In the genomic region with DNA sequence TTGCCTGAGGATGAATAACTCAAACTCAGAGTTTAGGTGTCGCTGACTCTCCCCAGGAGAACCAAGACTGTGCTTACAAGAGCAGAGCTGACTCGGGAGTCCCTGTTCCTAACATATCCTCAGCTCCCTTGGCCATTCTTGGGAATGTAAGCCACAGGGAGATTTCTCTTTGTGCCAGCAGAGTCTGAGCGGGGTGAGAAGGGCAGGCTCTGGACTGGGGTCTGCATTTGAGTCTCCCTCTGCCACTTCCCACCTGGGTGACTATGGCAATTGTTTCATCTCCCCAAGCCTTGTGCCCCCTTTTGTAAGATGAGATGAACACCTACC, we compare ENCODE assay signal across 11 cellular contexts.
"Had no signal": no experiment of that assay in that cellular context is flagged by ENCODE, and none has a peak within 500 bp of the region (broad histone marks: within the 10 kb centered on the region; RNA-seq: fewer than 3 reads in every experiment).

No MANE protein-coding gene starts in this region.

- H3K27ac ChIP-seq: uterus, VCaP had no signal

- H3K4me1 ChIP-seq: uterus had no signal

- H3K27me3 ChIP-seq: stomach, uterus had no signal

- H3K27ac Mint-ChIP-seq: activated CD8-positive, alpha-beta memory T cell treated with anti-CD3 and anti-CD28 coated beads, Interleukin-2, amount 10 ng/mL, durations not matched to agents 7 days and 5 days; activated naive CD4-positive, alpha-beta T cell treated with anti-CD3 and anti-CD28 coated beads, Interleukin-2, amount 10 ng/mL, durations not matched to agents 7 days and 5 days had no signal

- H3K27me3 Mint-ChIP-seq: activated CD8-positive, alpha-beta memory T cell treated with anti-CD3 and anti-CD28 coated beads, Interleukin-2, amount 10 ng/mL, durations not matched to agents 7 days and 5 days; activated naive CD4-positive, alpha-beta T cell treated with anti-CD3 and anti-CD28 coated beads, Interleukin-2, amount 10 ng/mL, durations not matched to agents 7 days and 5 days had no signal

- H3K4me1 Mint-ChIP-seq: activated CD8-positive, alpha-beta memory T cell treated with anti-CD3 and anti-CD28 coated beads, Interleukin-2, amount 10 ng/mL, durations not matched to agents 7 days and 5 days; activated naive CD4-positive, alpha-beta T cell treated with anti-CD3 and anti-CD28 coated beads, Interleukin-2, amount 10 ng/mL, durations not matched to agents 7 days and 5 days had no signal

- ATAC-seq: activated CD8-positive, alpha-beta memory T cell treated with anti-CD3 and anti-CD28 coated beads, Interleukin-2, amount 10 ng/mL, durations not matched to agents 7 days and 5 days had no signal

- H3K36me3 ChIP-seq: stomach, uterus had no signal

- H3K4me3 Mint-ChIP-seq: activated CD8-positive, alpha-beta memory T cell treated with anti-CD3 and anti-CD28 coated beads, Interleukin-2, amount 10 ng/mL, durations not matched to agents 7 days and 5 days; activated naive CD4-positive, alpha-beta T cell treated with anti-CD3 and anti-CD28 coated beads, Interleukin-2, amount 10 ng/mL, durations not matched to agents 7 days and 5 days had no signal

- DNase-seq: activated CD4-positive, alpha-beta T cell treated with anti-CD3 and anti-CD28 coated beads, Interleukin-2, amount 50 U/mL, for 48 hours; activated CD8-positive, alpha-beta memory T cell treated with anti-CD3 and anti-CD28 coated beads, Interleukin-2, amount 10 ng/mL, durations not matched to agents 7 days and 5 days; activated naive CD4-positive, alpha-beta T cell treated with anti-CD3 and anti-CD28 coated beads, Interleukin-2, amount 10 ng/mL, durations not matched to agents 7 days and 5 days; activated T-cell treated with anti-CD3 and anti-CD28 coated beads, Interleukin-2, amount 50 U/mL, for 1 hour; mammary epithelial cell; SK-N-SH; stimulated activated CD4-positive, alpha-beta T cell treated with anti-CD3 and anti-CD28 coated beads, Interleukin-12 subunit alpha, Interleukin-12 subunit beta, amount 100 ng/mL, for 4 hours; stimulated activated CD4-positive, alpha-beta T cell treated with anti-CD3 and anti-CD28 coated beads, Interleukin-2, amount 100 ng/mL, for 24 hours; stomach had no signal

- H3K9me3 Mint-ChIP-seq: activated naive CD4-positive, alpha-beta T cell treated with anti-CD3 and anti-CD28 coated beads, Interleukin-2, amount 10 ng/mL, durations not matched to agents 7 days and 5 days had no signal

- H3K36me3 Mint-ChIP-seq: activated CD8-positive, alpha-beta memory T cell treated with anti-CD3 and anti-CD28 coated beads, Interleukin-2, amount 10 ng/mL, durations not matched to agents 7 days and 5 days; activated naive CD4-positive, alpha-beta T cell treated with anti-CD3 and anti-CD28 coated beads, Interleukin-2, amount 10 ng/mL, durations not matched to agents 7 days and 5 days had no signal

- H3K4me3 ChIP-seq: stomach, uterus had no signal

- H3K9me3 ChIP-seq: SK-N-SH, stomach, uterus had no signal
